ENCODE assay signal across 28 cellular contexts in genomic region chr20:55488593-55488992, GRCh38.
"Had no signal": no experiment of that assay in that cellular context is flagged by ENCODE, and none has a peak within 500 bp of the region (broad histone marks: within the 10 kb centered on the region; RNA-seq: fewer than 3 reads in every experiment).

No MANE protein-coding gene starts in this region.

- FAIRE-seq: endothelial cell of umbilical vein, pancreas, small intestine, TTC549 had no signal

- ATAC-seq: effector memory CD8-positive, alpha-beta T cell; foreskin keratinocyte; heart left ventricle; naive thymus-derived CD8-positive, alpha-beta T cell; pancreas; stimulated activated effector memory CD8-positive, alpha-beta T cell treated with anti-CD3 and anti-CD28 coated beads, Interleukin-12 subunit alpha, Interleukin-12 subunit beta, amount 100 ng/mL, for 72 hours had no signal

- H3K27me3 ChIP-seq: adrenal gland, esophagus muscularis mucosa, foreskin keratinocyte, heart left ventricle, pancreas, sigmoid colon, vagina had no signal

- H3K36me3 ChIP-seq: adrenal gland, esophagus muscularis mucosa, heart left ventricle, pancreas, prostate gland, sigmoid colon, thoracic aorta, vagina had no signal

- H3K4me3 ChIP-seq: adrenal gland, esophagus muscularis mucosa, heart left ventricle, pancreas, prostate gland, sigmoid colon, thoracic aorta, vagina had no signal

- DNase-seq: activated CD4-positive, alpha-beta T cell treated with anti-CD3 and anti-CD28 coated beads for 4 hours; activated CD4-positive, alpha-beta T cell treated with anti-CD3 and anti-CD28 coated beads, Interleukin-2, amount 50 U/mL, for 4 hours; activated effector memory CD4-positive, alpha-beta T cell treated with anti-CD3 and anti-CD28 coated beads, Interleukin-2, amount 50 U/mL, for 16 hours; activated naive CD4-positive, alpha-beta T cell treated with anti-CD3 and anti-CD28 coated beads for 36 hours; activated naive CD8-positive, alpha-beta T cell treated with anti-CD3 and anti-CD28 coated beads for 36 hours; adrenal gland; aorta; caudate nucleus; cortex of kidney; effector memory CD8-positive, alpha-beta T cell; heart left ventricle; midbrain; naive thymus-derived CD8-positive, alpha-beta T cell; nucleus accumbens; pancreas; sigmoid colon; small intestine; stimulated activated CD4-positive, alpha-beta T cell treated with anti-CD3 and anti-CD28 coated beads, Interleukin-4, amount 100 ng/mL, for 24 hours; T-helper 9 cell; trophoblast cell had no signal
